In the genomic region with DNA sequence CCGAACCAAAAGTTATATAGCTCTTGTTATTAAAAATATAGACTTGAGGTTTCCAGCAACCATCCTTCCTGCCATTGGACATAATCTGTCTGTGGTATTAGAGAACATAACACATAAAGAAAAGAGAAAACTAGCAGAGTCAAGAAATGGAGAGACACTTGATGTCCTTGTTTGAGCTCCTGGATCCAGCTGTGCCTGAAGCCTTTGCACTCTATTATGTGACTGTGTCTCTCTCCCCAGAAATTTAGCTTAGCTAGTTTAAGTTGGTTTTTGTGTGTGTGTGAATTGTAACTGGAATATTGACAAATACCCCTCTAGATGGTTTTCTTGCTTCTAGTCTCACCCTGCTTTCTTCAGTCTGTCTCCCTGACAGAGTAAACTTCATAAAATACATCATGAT, we compare ENCODE assay signal across 11 cellular contexts.
"Had no signal": no experiment of that assay in that cellular context is flagged by ENCODE, and none has a peak within 500 bp of the region (broad histone marks: within the 10 kb centered on the region; RNA-seq: fewer than 3 reads in every experiment).

No MANE protein-coding gene starts in this region.

- ATAC-seq: GM23338, HCT116 had no signal

- H3K9ac ChIP-seq: GM23248 had no signal

- DNase-seq: GM23248, GOT3, H7, H9, HCEC 1CT, HFFc6 had no signal

- H3K4me2 ChIP-seq: GM23338 had no signal

- H3K9me3 ChIP-seq: HAP-1 had no signal

- H3K4me3 ChIP-seq: GM23248, GM23338, HAP-1 had no signal

- FAIRE-seq: H1, H54 had no signal

- H2AFZ ChIP-seq: GM23248, GM23338 had no signal

- H3K27ac ChIP-seq: GM23248 had no signal

- H3K36me3 ChIP-seq: HAP-1 had no signal

- H3K4me1 ChIP-seq: HAP-1 had no signal
